In the genomic region with DNA sequence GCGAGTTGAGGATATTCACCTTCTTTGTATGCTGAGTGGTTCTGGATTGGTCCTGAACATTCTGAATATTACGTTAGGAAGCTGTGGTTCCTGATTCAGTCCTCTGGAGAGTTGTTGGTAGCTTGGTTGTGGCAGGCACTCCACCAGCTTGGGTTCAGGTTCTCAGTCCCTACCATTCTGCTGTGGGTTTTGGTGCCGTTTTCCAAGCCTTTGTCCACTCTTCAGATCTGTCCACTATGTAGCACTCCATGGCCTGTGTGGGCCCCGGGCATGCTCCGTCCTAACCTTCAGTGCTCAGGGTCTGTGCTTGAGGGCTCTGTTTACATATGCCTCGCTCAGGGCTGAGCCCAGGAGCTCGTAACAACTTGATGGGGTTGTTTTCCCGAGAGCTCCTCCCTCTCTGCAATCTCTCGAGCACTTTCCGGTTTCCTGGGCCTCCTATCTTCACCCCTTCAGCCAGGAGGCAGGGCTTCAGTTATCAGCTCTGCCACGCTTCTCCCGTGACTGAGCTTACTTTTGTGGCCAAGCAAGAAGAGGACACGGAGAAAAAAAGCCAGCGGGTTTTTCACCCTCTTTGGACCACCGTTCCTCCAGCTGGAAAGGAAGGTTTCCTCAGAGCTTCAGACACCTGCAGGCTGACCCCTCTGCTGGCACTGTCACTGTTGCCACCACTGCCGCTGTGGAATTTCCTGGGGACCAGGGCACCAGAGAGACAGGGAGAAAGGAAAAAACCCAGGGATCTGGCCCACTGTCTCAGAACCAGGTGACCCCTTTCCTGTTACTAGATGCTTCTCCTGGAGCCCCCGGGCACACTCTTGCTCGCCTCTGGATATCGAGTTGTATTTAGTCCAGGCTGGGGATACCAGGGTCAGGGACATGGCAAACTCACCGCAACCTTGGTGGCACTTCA, we compare ENCODE assay signal across 14 cellular contexts. TPM values are rescaled to one million over a fixed set of nuclear protein-coding genes. Genes with fewer than 3 reads are reported as not detected.
DNase-seq lines count a peak whose midpoint lies in the region; ATAC-seq, FAIRE-seq and TF ChIP-seq lines count a peak whose summit lies in the region.
"Had no signal": no experiment of that assay in that cellular context is flagged by ENCODE, and none has a peak within 500 bp of the region (broad histone marks: within the 10 kb centered on the region; RNA-seq: fewer than 3 reads in every experiment).

No MANE protein-coding gene starts in this region.

- ATAC-seq in activated CD8-positive, alpha-beta T cell treated with anti-CD3 and anti-CD28 coated beads for 36 hours: peak; percentile 71
- peak; percentile 68 to 77 for ATAC-seq in right cardiac atrium
- ATAC-seq in HG03469 (IDR thresholded peaks at IDR 0.05; ENCODE audit: unreplicated experiment): no peak
- ATAC-seq: A549, gastrocnemius medialis, psoas muscle had no signal

- peaks cover 8% of the 10 kb centered on the region for H3K4me1 Mint-ChIP-seq in activated CD4-positive, alpha-beta memory T cell treated with anti-CD3 and anti-CD28 coated beads for 36 hours (ENCODE audit: low read depth)
- no peaks in the 10 kb centered on the region for H3K4me1 Mint-ChIP-seq in activated CD4-positive, alpha-beta memory T cell treated with anti-CD3 and anti-CD28 coated beads, Interleukin-2, amount 10 ng/mL, durations not matched to agents 7 days and 5 days
- peaks cover 20% of the 10 kb centered on the region for H3K4me1 Mint-ChIP-seq in activated CD8-positive, alpha-beta T cell treated with anti-CD3 and anti-CD28 coated beads for 36 hours (ENCODE audit: low read depth)

- no peak for FAIRE-seq in small intestine (lab: Jason Lieb, UNC)
- FAIRE-seq: A549, TTC549 had no signal

- H3K27me3 ChIP-seq in right cardiac atrium (ENCODE audit: control insufficient read depth, insufficient read depth) (no peaks in the 10 kb centered on the region), small intestine (ENCODE audit: control insufficient read depth in 2 of 2, insufficient read depth in 2 of 2, low read length in 2 of 2) (no peaks in the 10 kb centered on the region)
- H3K27me3 ChIP-seq: gastrocnemius medialis had no signal

- no peak overlapping the region for H3K4me3 ChIP-seq in right cardiac atrium (ENCODE audit: low read length)
- no peak overlapping the region for H3K4me3 ChIP-seq in small intestine (ENCODE audit: low read depth in 1 of 2, low read length in 2 of 2)
- H3K4me3 ChIP-seq: A549, gastrocnemius medialis, psoas muscle had no signal

- DNase-seq in activated CD4-positive, alpha-beta memory T cell treated with anti-CD3 and anti-CD28 coated beads for 36 hours: peak; percentile 14
- DNase-seq in activated CD4-positive, alpha-beta memory T cell treated with anti-CD3 and anti-CD28 coated beads, Interleukin-2, amount 10 ng/mL, durations not matched to agents 7 days and 5 days: no peak
- DNase-seq in activated CD8-positive, alpha-beta T cell treated with anti-CD3 and anti-CD28 coated beads for 36 hours: peak; percentile 23
- peak in 2 of 3 donors; percentile 51 to 61 for DNase-seq in right cardiac atrium
- DNase-seq in small intestine: peak; percentile 78
- no peak for DNase-seq in stimulated activated CD8-positive, alpha-beta memory T cell treated with anti-CD3 and anti-CD28 coated beads, Interleukin-4, amount 100 ng/mL, for 48 hours
- no peak for DNase-seq in AG20443 (ENCODE audit: low spot score)
- DNase-seq: DND-41, gastrocnemius medialis, NCI-H2227 treated with DMSO at 0.1 percent for 48 hours had no signal

- 57% methylated on average over 20 of the region's 20 CpGs for WGBS in right cardiac atrium
- 43 to 63% (median 48%) methylated on average over 20 of the region's 20 CpGs for WGBS in small intestine, 3 donors

- no peak overlapping the region for H3K4me3 Mint-ChIP-seq in activated CD4-positive, alpha-beta memory T cell treated with anti-CD3 and anti-CD28 coated beads for 36 hours
- no peak overlapping the region for H3K4me3 Mint-ChIP-seq in activated CD4-positive, alpha-beta memory T cell treated with anti-CD3 and anti-CD28 coated beads, Interleukin-2, amount 10 ng/mL, durations not matched to agents 7 days and 5 days
- H3K4me3 Mint-ChIP-seq in activated CD8-positive, alpha-beta T cell treated with anti-CD3 and anti-CD28 coated beads for 36 hours: peak overlapping the region; percentile 27

- H3K36me3 Mint-ChIP-seq in activated CD4-positive, alpha-beta memory T cell treated with anti-CD3 and anti-CD28 coated beads for 36 hours: peaks cover 3% of the 10 kb centered on the region
- H3K36me3 Mint-ChIP-seq in activated CD4-positive, alpha-beta memory T cell treated with anti-CD3 and anti-CD28 coated beads, Interleukin-2, amount 10 ng/mL, durations not matched to agents 7 days and 5 days (ENCODE audit: low read depth): no peaks in the 10 kb centered on the region
- no peaks in the 10 kb centered on the region for H3K36me3 Mint-ChIP-seq in activated CD8-positive, alpha-beta T cell treated with anti-CD3 and anti-CD28 coated beads for 36 hours (ENCODE audit: low read depth)

- no peaks in the 10 kb centered on the region for H3K9me3 Mint-ChIP-seq in activated CD4-positive, alpha-beta memory T cell treated with anti-CD3 and anti-CD28 coated beads for 36 hours
- H3K9me3 Mint-ChIP-seq in activated CD4-positive, alpha-beta memory T cell treated with anti-CD3 and anti-CD28 coated beads, Interleukin-2, amount 10 ng/mL, durations not matched to agents 7 days and 5 days: no peaks in the 10 kb centered on the region
- no peaks in the 10 kb centered on the region for H3K9me3 Mint-ChIP-seq in activated CD8-positive, alpha-beta T cell treated with anti-CD3 and anti-CD28 coated beads for 36 hours

- H3K4me1 ChIP-seq in right cardiac atrium (ENCODE audit: control insufficient read depth, insufficient read depth, low read length) (no peaks in the 10 kb centered on the region), small intestine (ENCODE audit: control insufficient read depth in 2 of 2, insufficient read depth in 1 of 2, low read depth in 1 of 2, low read length in 1 of 2) (peaks cover 2 to 4% of the 10 kb centered on the region in 2 donors)
- H3K4me1 ChIP-seq: A549 had no signal

- TF ChIP-seq CTCF in activated CD8-positive, alpha-beta T cell treated with anti-CD3 and anti-CD28 coated beads for 36 hours (IDR thresholded peaks at IDR 0.05): no peak

- H3K27ac ChIP-seq in right cardiac atrium (ENCODE audit: low read length): no peak overlapping the region
- H3K27ac ChIP-seq in small intestine (ENCODE audit: low read depth in 1 of 2, low read length in 1 of 2): peak overlapping the region; percentile 35 to 67
- H3K27ac ChIP-seq: A549, gastrocnemius medialis, psoas muscle had no signal

- no peaks in the 10 kb centered on the region for H3K27me3 Mint-ChIP-seq in activated CD4-positive, alpha-beta memory T cell treated with anti-CD3 and anti-CD28 coated beads for 36 hours
- H3K27me3 Mint-ChIP-seq in activated CD4-positive, alpha-beta memory T cell treated with anti-CD3 and anti-CD28 coated beads, Interleukin-2, amount 10 ng/mL, durations not matched to agents 7 days and 5 days: peaks cover 4% of the 10 kb centered on the region
- no peaks in the 10 kb centered on the region for H3K27me3 Mint-ChIP-seq in activated CD8-positive, alpha-beta T cell treated with anti-CD3 and anti-CD28 coated beads for 36 hours

- intact Hi-C loops in activated CD4-positive, alpha-beta memory T cell treated with anti-CD3 and anti-CD28 coated beads for 36 hours (cut with micrococcal nuclease): no loop called here
- intact Hi-C loops in activated CD8-positive, alpha-beta T cell treated with anti-CD3 and anti-CD28 coated beads for 36 hours (cut with micrococcal nuclease): no loop called here
- intact Hi-C loops in right cardiac atrium (cut with DNase I): no loop called here

- no peak overlapping the region for H3K27ac Mint-ChIP-seq in activated CD4-positive, alpha-beta memory T cell treated with anti-CD3 and anti-CD28 coated beads for 36 hours
- no peak overlapping the region for H3K27ac Mint-ChIP-seq in activated CD4-positive, alpha-beta memory T cell treated with anti-CD3 and anti-CD28 coated beads, Interleukin-2, amount 10 ng/mL, durations not matched to agents 7 days and 5 days
- peak overlapping the region; percentile 64 for H3K27ac Mint-ChIP-seq in activated CD8-positive, alpha-beta T cell treated with anti-CD3 and anti-CD28 coated beads for 36 hours

- no peaks in the 10 kb centered on the region for H3K36me3 ChIP-seq in small intestine (ENCODE audit: control insufficient read depth in 2 of 2, insufficient read depth in 2 of 2, low read length in 2 of 2)
- H3K36me3 ChIP-seq: gastrocnemius medialis had no signal

- CTCF ChIA-PET in activated CD4-positive, alpha-beta memory T cell treated with anti-CD3 and anti-CD28 coated beads for 36 hours (lab: Charles Lee): interaction anchor here (1.1 to 1.6 kb wide), 2 partner anchors 17 to 40 kb away, joined by 3 to 6 read pairs; no protein-coding TSS in a partner anchor
- CTCF ChIA-PET in activated CD4-positive, alpha-beta memory T cell treated with anti-CD3 and anti-CD28 coated beads, Interleukin-2, amount 10 ng/mL, durations not matched to agents 7 days and 5 days (lab: Charles Lee): no interaction called here
- CTCF ChIA-PET in activated CD8-positive, alpha-beta T cell treated with anti-CD3 and anti-CD28 coated beads for 36 hours (lab: Charles Lee): interaction anchor here (0.9 to 2.3 kb wide), 4 partner anchors 9 to 198 kb away, joined by 3 to 8 read pairs (median 5); no protein-coding TSS in a partner anchor

- H3K9me3 ChIP-seq in right cardiac atrium (ENCODE audit: control insufficient read depth, low read length) (no peaks in the 10 kb centered on the region), small intestine (ENCODE audit: control insufficient read depth, low read depth) (no peaks in the 10 kb centered on the region)
- H3K9me3 ChIP-seq: A549, gastrocnemius medialis, psoas muscle had no signal

- POLR2A ChIA-PET in activated CD4-positive, alpha-beta memory T cell treated with anti-CD3 and anti-CD28 coated beads for 36 hours (lab: Charles Lee): interaction anchor here (1.0 kb wide), 1 partner anchor 9 kb away, joined by 4 read pairs; no protein-coding TSS in a partner anchor
- POLR2A ChIA-PET in activated CD4-positive, alpha-beta memory T cell treated with anti-CD3 and anti-CD28 coated beads, Interleukin-2, amount 10 ng/mL, durations not matched to agents 7 days and 5 days (lab: Charles Lee): interaction anchor here (1.1 to 1.6 kb wide), 2 partner anchors 8 to 69 kb away, joined by 3 read pairs; no protein-coding TSS in a partner anchor
- POLR2A ChIA-PET in activated CD8-positive, alpha-beta T cell treated with anti-CD3 and anti-CD28 coated beads for 36 hours (lab: Charles Lee): interaction anchor here (0.6 to 1.4 kb wide), 6 partner anchors 8 to 41 kb away, joined by 3 to 4 read pairs (median 3); no protein-coding TSS in a partner anchor

RNA-seq across cellular contexts. Expression of gene KIAA0513, which starts 19.6 kb away (rescaled TPM):
- total RNA-seq in activated CD4-positive, alpha-beta memory T cell treated with anti-CD3 and anti-CD28 coated beads for 36 hours: 10 to 100 TPM; 15.7 to 15.9 TPM
- 1 to 10 TPM; 7.4 to 7.9 TPM for total RNA-seq in activated CD4-positive, alpha-beta memory T cell treated with anti-CD3 and anti-CD28 coated beads, Interleukin-2, amount 10 ng/mL, durations not matched to agents 7 days and 5 days
- total RNA-seq in activated CD8-positive, alpha-beta T cell treated with anti-CD3 and anti-CD28 coated beads for 36 hours: 1 to 10 TPM; 3.9 to 5.3 TPM
- total RNA-seq in right cardiac atrium: 10 to 100 TPM; 10.9 to 13.5 (median 12.6) TPM
- 6.7 TPM for polyA plus RNA-seq in right cardiac atrium
- 1 to 10 TPM; 2.9 to 8.1 (median 4.6) TPM for polyA plus RNA-seq in small intestine

RNA-seq across cellular contexts. Expression of gene ZDHHC7, which starts 35.9 kb away (rescaled TPM):
- 10 to 100 TPM; 23.5 to 25.1 TPM for total RNA-seq in activated CD4-positive, alpha-beta memory T cell treated with anti-CD3 and anti-CD28 coated beads for 36 hours
- 10 to 100 TPM; 24.6 to 25.1 TPM for total RNA-seq in activated CD4-positive, alpha-beta memory T cell treated with anti-CD3 and anti-CD28 coated beads, Interleukin-2, amount 10 ng/mL, durations not matched to agents 7 days and 5 days
- 10 to 100 TPM; 20.7 to 23.6 TPM for total RNA-seq in activated CD8-positive, alpha-beta T cell treated with anti-CD3 and anti-CD28 coated beads for 36 hours
- 10 to 100 TPM; 33.1 to 39.2 (median 36.8) TPM for total RNA-seq in right cardiac atrium
- polyA plus RNA-seq in right cardiac atrium (19.4 TPM), small intestine (10 to 100 TPM; 16.5 to 30.4 (median 23.9) TPM)

Comparison
In these comparisons a context has a peak if more than half of its experiments do, and no peak if none do; other contexts are left out.
1. DNase-seq: peak in activated CD4-positive, alpha-beta memory T cell treated with anti-CD3 and anti-CD28 coated beads for 36 hours (single experiment), activated CD8-positive, alpha-beta T cell treated with anti-CD3 and anti-CD28 coated beads for 36 hours (single experiment), right cardiac atrium (2 of 3) and small intestine (single experiment); none in activated CD4-positive, alpha-beta memory T cell treated with anti-CD3 and anti-CD28 coated beads, Interleukin-2, amount 10 ng/mL, durations not matched to agents 7 days and 5 days (single experiment), stimulated activated CD8-positive, alpha-beta memory T cell treated with anti-CD3 and anti-CD28 coated beads, Interleukin-4, amount 100 ng/mL, for 48 hours (single experiment) and AG20443 (single experiment).